Comparison of ENCODE assay signal across 8 cellular contexts in the genomic region with DNA sequence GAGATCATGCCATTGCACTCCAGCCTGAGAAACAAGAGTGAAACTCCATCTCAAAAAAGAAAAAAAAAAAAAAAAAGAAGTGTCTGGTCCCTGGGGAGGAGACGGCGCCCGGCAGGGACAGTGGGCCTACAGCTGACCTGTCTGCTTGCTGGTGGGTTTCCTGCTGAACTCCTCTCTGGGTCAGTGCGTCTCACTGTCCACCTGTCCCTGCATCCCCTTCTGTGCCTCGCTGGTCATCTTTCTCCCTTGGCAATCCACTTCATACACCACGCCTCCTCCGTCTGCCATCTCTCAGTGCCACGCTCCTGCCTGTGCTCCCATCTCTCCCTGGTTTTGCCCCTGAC.
DNase-seq lines count a peak whose midpoint lies in the region; FAIRE-seq and TF ChIP-seq lines count a peak whose summit lies in the region.

No MANE protein-coding gene starts in this region.

- peaks cover 10% of the 10 kb centered on the region for H3K9me3 Mint-ChIP-seq in T-helper 1 cell treated with Interleukin-12 subunit alpha and Interleukin-12 subunit beta and Interleukin-4 antibody, amounts not matched to agents 30 μg/mL and 1 μg/mL, for 36 hours

- POLR2A ChIA-PET in endothelial cell of umbilical vein (lab: Charles Lee), result no interaction called here

- TF ChIP-seq CTCF in endothelial cell of umbilical vein (IDR thresholded peaks at IDR 0.05; ENCODE audit: extremely low read depth in 1 of 2, insufficient read depth in 1 of 2, low read depth in 1 of 2, low read length in 2 of 2), result no peak
- TF ChIP-seq CTCF in parathyroid adenoma (IDR thresholded peaks at IDR 0.05), result no peak

- H3K9ac ChIP-seq in endothelial cell of umbilical vein (replicated peaks; ENCODE audit: extremely low read depth, insufficient read depth, low read length) (peak overlapping the region; percentile 54), parathyroid adenoma (no peak overlapping the region)

- no peaks in the 10 kb centered on the region for H4K20me1 ChIP-seq in endothelial cell of umbilical vein (replicated peaks; ENCODE audit: control insufficient read depth, extremely low read depth, insufficient read depth, low read length)

- DNase-seq in T-helper 1 cell, result no peak
- peak; percentile 38 for DNase-seq in NCI-H2171 (lab: John Stamatoyannopoulos, UW)
- no peak for DNase-seq in endothelial cell of umbilical vein (ENCODE audit: low read depth, low spot score)
- DNase-seq in inferior parietal cortex (ENCODE audit: extremely low spot score), result no peak
- DNase-seq in cerebellar nuclear complex (lab: John Stamatoyannopoulos, UW), result no peak
- no peak for DNase-seq in NCI-H526 (lab: John Stamatoyannopoulos, UW)

- no peak for TF ChIP-seq POLR2A in endothelial cell of umbilical vein (IDR thresholded peaks at IDR 0.05; ENCODE audit: low read depth, low read length)

- H3K4me3 ChIP-seq in endothelial cell of umbilical vein (replicated peaks in 1 of 3; ENCODE audit: insufficient read depth in 1 of 3, low read depth in 1 of 3, low read length in 3 of 3), result peak overlapping the region; percentile 7 to 59 (median 28)
- peak overlapping the region; percentile 93 for H3K4me3 ChIP-seq in parathyroid adenoma (ENCODE audit: low read depth, low read length)

- dilution Hi-C loops in endothelial cell of umbilical vein (cut with MboI; ENCODE audit: extremely low pct_ligation_motif_present, low sequenced_read_pairs), result no loop called here

- no peaks in the 10 kb centered on the region for H3K27me3 Mint-ChIP-seq in T-helper 1 cell treated with Interleukin-12 subunit alpha and Interleukin-12 subunit beta and Interleukin-4 antibody, amounts not matched to agents 30 μg/mL and 1 μg/mL, for 36 hours (ENCODE audit: low read depth)

- H3K4me1 Mint-ChIP-seq in T-helper 1 cell treated with Interleukin-12 subunit alpha and Interleukin-12 subunit beta and Interleukin-4 antibody, amounts not matched to agents 30 μg/mL and 1 μg/mL, for 36 hours (ENCODE audit: low read depth), result peaks cover 16% of the 10 kb centered on the region

- H2AFZ ChIP-seq in endothelial cell of umbilical vein (ENCODE audit: low read depth, low read length), result peak overlapping the region; percentile 74
- peak overlapping the region; percentile 100 for H2AFZ ChIP-seq in parathyroid adenoma

- no peaks in the 10 kb centered on the region for H3K9me3 ChIP-seq in endothelial cell of umbilical vein (replicated peaks; ENCODE audit: control insufficient read depth, insufficient read depth, low read length)
- no peaks in the 10 kb centered on the region for H3K9me3 ChIP-seq in parathyroid adenoma (ENCODE audit: control insufficient read depth, low read length)

- H3K4me3 Mint-ChIP-seq in T-helper 1 cell treated with Interleukin-12 subunit alpha and Interleukin-12 subunit beta and Interleukin-4 antibody, amounts not matched to agents 30 μg/mL and 1 μg/mL, for 36 hours, result peak overlapping the region; percentile 99

- FAIRE-seq in endothelial cell of umbilical vein (lab: Jason Lieb, UNC), result no peak

- peak overlapping the region; percentile 93 for H3K27ac Mint-ChIP-seq in T-helper 1 cell treated with Interleukin-12 subunit alpha and Interleukin-12 subunit beta and Interleukin-4 antibody, amounts not matched to agents 30 μg/mL and 1 μg/mL, for 36 hours

- TSS peak; percentile 31 for BruUV-seq in endothelial cell of umbilical vein (replicated peaks; lab: Mats Ljungman, UMichigan)

- no peaks in the 10 kb centered on the region for H3K27me3 ChIP-seq in endothelial cell of umbilical vein (ENCODE audit: control insufficient read depth in 2 of 2, insufficient read depth in 2 of 2, low read length in 2 of 2)
- H3K27me3 ChIP-seq in parathyroid adenoma (ENCODE audit: control insufficient read depth, insufficient read depth, low read length), result no peaks in the 10 kb centered on the region

- CTCF ChIA-PET in endothelial cell of umbilical vein (lab: Charles Lee), result interaction anchor here (1.4 to 1.6 kb wide), 2 partner anchors 32 to 73 kb away, joined by 5 to 6 read pairs; no protein-coding TSS in a partner anchor

- H3K4me1 ChIP-seq in endothelial cell of umbilical vein (ENCODE audit: control insufficient read depth, extremely low read depth, insufficient read depth, low read length) (peaks cover 8% of the 10 kb centered on the region), parathyroid adenoma (peaks cover 10% of the 10 kb centered on the region)

- H3K27ac ChIP-seq in endothelial cell of umbilical vein (ENCODE audit: insufficient read depth, low read depth, low read length) (no peak overlapping the region), parathyroid adenoma (no peak overlapping the region)

- intact Hi-C loops in endothelial cell of umbilical vein (cut with micrococcal nuclease), result no loop called here

- peaks cover 13% of the 10 kb centered on the region for H3K36me3 Mint-ChIP-seq in T-helper 1 cell treated with Interleukin-12 subunit alpha and Interleukin-12 subunit beta and Interleukin-4 antibody, amounts not matched to agents 30 μg/mL and 1 μg/mL, for 36 hours (ENCODE audit: low read depth)

- H3K9me1 ChIP-seq in endothelial cell of umbilical vein (replicated peaks; ENCODE audit: control insufficient read depth, extremely low read depth, insufficient read depth, low read length), result no peaks in the 10 kb centered on the region

- no peaks in the 10 kb centered on the region for H3K36me3 ChIP-seq in endothelial cell of umbilical vein (ENCODE audit: control insufficient read depth in 2 of 2, extremely low read depth in 1 of 2, insufficient read depth in 2 of 2, low read length in 2 of 2)
- H3K36me3 ChIP-seq in parathyroid adenoma (ENCODE audit: control insufficient read depth, insufficient read depth, low read length), result no peaks in the 10 kb centered on the region

- H3K4me2 ChIP-seq in endothelial cell of umbilical vein (ENCODE audit: insufficient read depth, low read length) (peak overlapping the region; percentile 53), parathyroid adenoma (ENCODE audit: low read length) (peak overlapping the region; percentile 100)

- H3K79me2 ChIP-seq in endothelial cell of umbilical vein (ENCODE audit: control insufficient read depth, insufficient read depth, low read length) (peaks cover 3% of the 10 kb centered on the region), parathyroid adenoma (peaks cover 4% of the 10 kb centered on the region)

TF ChIP-seq in endothelial cell of umbilical vein, 7 proteins besides CTCF, POLR2A, EP300 and RAD21:
- TF ChIP-seq MAX (IDR thresholded peaks at IDR 0.05; ENCODE audit: insufficient read depth, insufficient read length) (no peak), EZH2 (IDR thresholded peaks at IDR 0.05; ENCODE audit: borderline replicate concordance, low read depth, low read length, severe bottlenecking) (no peak), MYC (IDR thresholded peaks at IDR 0.05; ENCODE audit: low read depth, low read length) (no peak), POLR2AphosphoS5 (IDR thresholded peaks at IDR 0.05; ENCODE audit: insufficient read depth, low read depth, low read length) (no peak)
